In genomic region chr5:138463335-138464017, GRCh38 we compare ENCODE assay signal across 1 cellular context.
TF ChIP-seq lines count a peak whose summit lies in the region.

No MANE protein-coding gene starts in this region.

TF ChIP-seq in K562, 482 proteins besides CTCF, POLR2A, EP300 and RAD21 (continued from another document):
- TF ChIP-seq ZNF644 (tag; IDR thresholded peaks at IDR 0.05; ENCODE audit: low read depth), result no peak
- TF ChIP-seq, protein P1, sequence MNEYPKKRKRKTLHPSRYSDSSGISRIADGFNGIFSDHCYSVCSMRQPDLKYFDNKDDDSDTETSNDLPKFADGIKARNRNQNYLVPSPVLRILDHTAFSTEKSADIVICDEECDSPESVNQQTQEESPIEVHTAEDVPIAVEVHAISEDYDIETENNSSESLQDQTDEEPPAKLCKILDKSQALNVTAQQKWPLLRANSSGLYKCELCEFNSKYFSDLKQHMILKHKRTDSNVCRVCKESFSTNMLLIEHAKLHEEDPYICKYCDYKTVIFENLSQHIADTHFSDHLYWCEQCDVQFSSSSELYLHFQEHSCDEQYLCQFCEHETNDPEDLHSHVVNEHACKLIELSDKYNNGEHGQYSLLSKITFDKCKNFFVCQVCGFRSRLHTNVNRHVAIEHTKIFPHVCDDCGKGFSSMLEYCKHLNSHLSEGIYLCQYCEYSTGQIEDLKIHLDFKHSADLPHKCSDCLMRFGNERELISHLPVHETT (CRISPR knock-in tag; conservative IDR thresholded peaks at IDR 0.05 in 1 of 2, IDR thresholded peaks at IDR 0.05 in 1 of 2), result no peak
- TF ChIP-seq HIVEP1 (CRISPR knock-in tag; IDR thresholded peaks at IDR 0.05), result no peak
- TF ChIP-seq ZNF239 (CRISPR knock-in tag; IDR thresholded peaks at IDR 0.05), result no peak
- no peak for TF ChIP-seq ATF7 (IDR thresholded peaks at IDR 0.05)
- TF ChIP-seq, protein P2, sequence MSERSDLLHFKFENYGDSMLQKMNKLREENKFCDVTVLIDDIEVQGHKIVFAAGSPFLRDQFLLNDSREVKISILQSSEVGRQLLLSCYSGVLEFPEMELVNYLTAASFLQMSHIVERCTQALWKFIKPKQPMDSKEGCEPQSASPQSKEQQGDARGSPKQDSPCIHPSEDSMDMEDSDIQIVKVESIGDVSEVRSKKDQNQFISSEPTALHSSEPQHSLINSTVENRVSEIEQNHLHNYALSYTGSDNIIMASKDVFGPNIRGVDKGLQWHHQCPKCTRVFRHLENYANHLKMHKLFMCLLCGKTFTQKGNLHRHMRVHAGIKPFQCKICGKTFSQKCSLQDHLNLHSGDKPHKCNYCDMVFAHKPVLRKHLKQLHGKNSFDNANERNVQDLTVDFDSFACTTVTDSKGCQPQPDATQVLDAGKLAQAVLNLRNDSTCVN (CRISPR knock-in tag; IDR thresholded peaks at IDR 0.05), result 0 out of 2 replicates have a peak, but pooled peaks have one; percentile 32
